9 cellular contexts compared by ENCODE assay signal in genomic region chr12:98699568-98699967, GRCh38.
DNase-seq lines count a peak whose midpoint lies in the region; TF ChIP-seq lines count a peak whose summit lies in the region.
"Had no signal": no experiment of that assay in that cellular context is flagged by ENCODE, and none has a peak within 500 bp of the region (broad histone marks: within the 10 kb centered on the region; RNA-seq: fewer than 3 reads in every experiment).

No MANE protein-coding gene starts in this region.

- peak overlapping the region; percentile 53 for H3K27ac ChIP-seq in HL-60 (replicated peaks)
- H3K27ac ChIP-seq: C4-2B, suprapubic skin had no signal

- TF ChIP-seq CTCF in HL-60 (IDR thresholded peaks at IDR 0.05; ENCODE audit: insufficient read depth, low read length) (no peak), fibroblast of pulmonary artery (IDR thresholded peaks at IDR 0.05; ENCODE audit: low read length, missing control alignments) (no peak)

- DNase-seq in HL-60 (ENCODE audit: low read depth in 1 of 2, low spot score in 1 of 2) (peak; percentile 36 to 52), SKM-1 treated with dmso at 0.1 percent for 144 hours (lab: John Stamatoyannopoulos, UW; ENCODE audit: unreplicated experiment) (peak; percentile 47), fibroblast of pulmonary artery (ENCODE audit: low read depth) (peak; percentile 92), stromal cell of bone marrow (ENCODE audit: low read depth) (peak; percentile 7), C1 segment of cervical spinal cord (lab: John Stamatoyannopoulos, UW) (no peak), T-helper 1 cell (no peak), amygdala (lab: John Stamatoyannopoulos, UW) (no peak)

- H3K4me3 ChIP-seq in HL-60 (replicated peaks; ENCODE audit: insufficient read depth, low read length) = no peak overlapping the region
- H3K4me3 ChIP-seq in fibroblast of pulmonary artery (replicated peaks; ENCODE audit: low read depth, low read length) = no peak overlapping the region
- H3K4me3 ChIP-seq: suprapubic skin had no signal

- no peaks in the 10 kb centered on the region for H3K27me3 ChIP-seq in HL-60 (ENCODE audit: insufficient read depth, poor library complexity, severe bottlenecking)
- H3K27me3 ChIP-seq: suprapubic skin had no signal

Comparison
In these comparisons a context has a peak if more than half of its experiments do, and no peak if none do; other contexts are left out.
1. DNase-seq: peak in HL-60 (2 of 2), SKM-1 treated with dmso at 0.1 percent for 144 hours (single experiment), fibroblast of pulmonary artery (single experiment) and stromal cell of bone marrow (single experiment); none in C1 segment of cervical spinal cord (0 of 14), T-helper 1 cell (0 of 5) and amygdala (0 of 56).